ENCODE assay signal across 12 cellular contexts in the genomic region with DNA sequence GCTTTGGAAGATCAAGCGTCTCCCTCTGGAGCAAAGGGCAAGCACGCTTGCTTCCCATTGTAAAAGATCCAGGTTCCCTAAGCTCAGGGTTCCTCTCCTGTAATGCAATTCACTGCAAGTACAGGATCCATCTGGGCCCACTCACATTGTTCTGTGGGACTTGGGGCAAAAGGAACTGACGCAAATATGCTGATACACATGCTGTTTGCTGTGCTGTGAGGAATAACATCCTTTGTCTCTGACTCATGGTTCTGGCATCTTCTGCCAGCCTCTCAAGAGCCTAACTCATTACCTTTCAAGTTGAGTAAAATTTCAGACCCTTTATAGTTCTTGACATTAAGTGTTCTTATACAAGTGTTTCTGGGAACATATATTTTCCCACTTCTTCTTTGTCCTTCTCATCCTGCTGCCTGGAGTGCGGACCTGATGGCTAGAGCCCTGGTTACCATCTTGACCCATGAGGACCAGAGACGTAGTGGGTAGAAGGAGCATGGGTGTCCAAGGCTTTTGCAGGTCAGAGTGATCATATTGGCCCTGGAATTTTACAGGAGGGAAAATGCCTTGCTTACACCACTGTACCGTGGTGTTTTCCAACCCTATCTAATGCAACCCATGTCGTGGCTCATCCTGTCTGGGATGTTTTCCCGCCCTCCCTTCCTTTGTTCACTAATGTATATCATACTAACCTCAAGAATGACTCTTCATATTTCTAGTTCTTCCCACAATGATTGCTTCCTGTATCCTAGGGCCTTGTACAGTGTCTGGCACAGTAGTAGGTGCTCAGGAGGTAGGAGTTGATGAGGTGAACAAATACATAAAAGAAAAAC.
DNase-seq lines count a peak whose midpoint lies in the region; ATAC-seq and TF ChIP-seq lines count a peak whose summit lies in the region.
"Had no signal": no experiment of that assay in that cellular context is flagged by ENCODE, and none has a peak within 500 bp of the region (broad histone marks: within the 10 kb centered on the region; RNA-seq: fewer than 3 reads in every experiment).

No MANE protein-coding gene starts in this region.

- H3K4me3 ChIP-seq in AG04449 (ENCODE audit: low read depth, low read length) (no peak overlapping the region), mucosa of descending colon (no peak overlapping the region), esophagus squamous epithelium (no peak overlapping the region)
- H3K4me3 ChIP-seq: heart left ventricle had no signal

- H3K4me1 ChIP-seq in mucosa of descending colon (ENCODE audit: low read depth) (no peaks in the 10 kb centered on the region), esophagus squamous epithelium (peaks cover 8 to 31% (median 12%) of the 10 kb centered on the region in 3 donors)

- H3K36me3 ChIP-seq in mucosa of descending colon (ENCODE audit: low read depth) (no peaks in the 10 kb centered on the region), esophagus squamous epithelium (no peaks in the 10 kb centered on the region)
- H3K36me3 ChIP-seq: heart left ventricle had no signal

- intact Hi-C loops in mucosa of descending colon (cut with DNase I, micrococcal nuclease): no loop called here
- intact Hi-C loops in esophagus squamous epithelium (cut with DNase I): no loop called here

- no peak for TF ChIP-seq POLR2A in esophagus squamous epithelium (IDR thresholded peaks at IDR 0.05)

- H3K27me3 ChIP-seq in esophagus squamous epithelium: peaks cover 0 to 99% (median 5%) of the 10 kb centered on the region in 4 donors

- H3K36me3 Mint-ChIP-seq in chondrocyte (ENCODE audit: low read depth): peaks cover 1% of the 10 kb centered on the region
- H3K36me3 Mint-ChIP-seq: CD4-positive, CD25-positive, alpha-beta regulatory T cell had no signal

- H3K27ac ChIP-seq in esophagus squamous epithelium: peak overlapping the region in 1 of 4 donors; percentile 21

- peaks cover 13% of the 10 kb centered on the region for H3K27me3 Mint-ChIP-seq in chondrocyte (ENCODE audit: low read depth)

- H3K9me3 Mint-ChIP-seq in chondrocyte (ENCODE audit: low read depth): no peaks in the 10 kb centered on the region

- peak overlapping the region; percentile 68 for H3K27ac Mint-ChIP-seq in chondrocyte (ENCODE audit: unreplicated experiment)
- H3K27ac Mint-ChIP-seq: CD4-positive, CD25-positive, alpha-beta regulatory T cell; naive B cell had no signal

- peak; percentile 91 for DNase-seq in AG04449 (ENCODE audit: low read depth, low spot score)
- DNase-seq in HT1080 (ENCODE audit: low read depth): peak; percentile 92
- DNase-seq in chondrocyte (ENCODE audit: low spot score): no peak
- DNase-seq in left lobe of liver (ENCODE audit: low spot score): no peak
- DNase-seq in activated effector memory CD4-positive, alpha-beta T cell treated with anti-CD3 and anti-CD28 coated beads, Interleukin-2, amount 50 U/mL, for 16 hours: no peak
- DNase-seq in GM10248 (ENCODE audit: extremely low spot score): no peak
- DNase-seq in mucosa of descending colon: no peak
- DNase-seq in esophagus squamous epithelium (lab: John Stamatoyannopoulos, UW): no peak
- DNase-seq: CD4-positive, CD25-positive, alpha-beta regulatory T cell; naive B cell; NCI-H2227 treated with DMSO at 0.1 percent for 48 hours had no signal

- ATAC-seq in left lobe of liver (peak; percentile 36), mucosa of descending colon (no peak)

- no peak for TF ChIP-seq CTCF in AG04449 (IDR thresholded peaks at IDR 0.05; ENCODE audit: insufficient read depth, low read length, missing control alignments)
- no peak for TF ChIP-seq CTCF in chondrocyte (IDR thresholded peaks at IDR 0.05)
- TF ChIP-seq CTCF in GM10248 (IDR thresholded peaks at IDR 0.05; ENCODE audit: control extremely low read depth, extremely low read depth, low read depth, missing control alignments): no peak
- TF ChIP-seq CTCF in mucosa of descending colon (IDR thresholded peaks at IDR 0.05): no peak
- TF ChIP-seq CTCF in esophagus squamous epithelium (IDR thresholded peaks at IDR 0.05): no peak

- 75 to 77% methylated on average over 8 of the region's 8 CpGs for WGBS in esophagus squamous epithelium, 2 donors

- POLR2A ChIA-PET in AG04449 (lab: Yijun Ruan, JAX): interaction anchor here (0.7 to 1.6 kb wide), 2 partner anchors 24 to 30 kb away, joined by 4 to 6 read pairs; no protein-coding TSS in a partner anchor
- POLR2A ChIA-PET in GM10248 (lab: Yijun Ruan, JAX): no interaction called here

- H3K4me1 Mint-ChIP-seq in chondrocyte (ENCODE audit: low read depth): peaks cover 23% of the 10 kb centered on the region

- no peak overlapping the region for H3K4me3 Mint-ChIP-seq in chondrocyte (ENCODE audit: unreplicated experiment)
- H3K4me3 Mint-ChIP-seq: naive B cell had no signal

- no peaks in the 10 kb centered on the region for H3K9me3 ChIP-seq in mucosa of descending colon
- H3K9me3 ChIP-seq in esophagus squamous epithelium: no peaks in the 10 kb centered on the region

- CTCF ChIA-PET in AG04449 (lab: Yijun Ruan, JAX): interaction anchor here (1.0 to 1.2 kb wide), 2 partner anchors 24 to 86 kb away, joined by 3 read pairs; no protein-coding TSS in a partner anchor
- CTCF ChIA-PET in GM10248 (lab: Yijun Ruan, JAX): no interaction called here

Comparison
In these comparisons a context has a peak if more than half of its experiments do, and no peak if none do; other contexts are left out.
1. DNase-seq: peak in AG04449 (single experiment) and HT1080 (single experiment); none in chondrocyte (single experiment), left lobe of liver (single experiment), activated effector memory CD4-positive, alpha-beta T cell treated with anti-CD3 and anti-CD28 coated beads, Interleukin-2, amount 50 U/mL, for 16 hours (single experiment), GM10248 (single experiment), mucosa of descending colon (0 of 3) and esophagus squamous epithelium (single experiment).